1 cellular context compared by ENCODE assay signal in genomic region chr20:37823276-37823980, GRCh38.
TF ChIP-seq lines count a peak whose summit lies in the region.

No MANE protein-coding gene starts in this region.

TF ChIP-seq in SK-N-SH, 30 proteins besides CTCF, POLR2A, EP300 and RAD21 (continued from another document):
- TF ChIP-seq TCF12 (IDR thresholded peaks at IDR 0.05), result no peak
